Comparison of ENCODE assay signal across 18 cellular contexts in genomic region chr13:99193152-99193551, GRCh38. TPM values are rescaled to one million over a fixed set of nuclear protein-coding genes. Genes with fewer than 3 reads are reported as not detected.
A peak's percentile ranks its signal among the peaks of the same experiment; 100 is the strongest.
DNase-seq lines count a peak whose midpoint lies in the region; ATAC-seq, FAIRE-seq and TF ChIP-seq lines count a peak whose summit lies in the region.
"Had no signal": no experiment of that assay in that cellular context is flagged by ENCODE, and none has a peak within 500 bp of the region (broad histone marks: within the 10 kb centered on the region; RNA-seq: fewer than 3 reads in every experiment).

No MANE protein-coding gene starts in this region.

- H3K9me3 ChIP-seq in HEK293 (ENCODE audit: control insufficient read depth, insufficient read depth, low read depth, low read length) (no peaks in the 10 kb centered on the region), colonic mucosa (no peaks in the 10 kb centered on the region), transverse colon (no peaks in the 10 kb centered on the region)
- no peaks in the 10 kb centered on the region for H3K9me3 ChIP-seq in effector memory CD4-positive, alpha-beta T cell (ENCODE audit: control insufficient read depth, low read length)
- H3K9me3 ChIP-seq: BLaER1 had no signal

- TF ChIP-seq EP300 in transverse colon (IDR thresholded peaks at IDR 0.05; ENCODE audit: low read depth): no peak

- TF ChIP-seq CTCF in HEK293 (tag by site-specific recombination; IDR thresholded peaks at IDR 0.05) (no peak), colonic mucosa (IDR thresholded peaks at IDR 0.05) (no peak), transverse colon (IDR thresholded peaks at IDR 0.05) (no peak)

- no peak overlapping the region for H3K9ac ChIP-seq in colonic mucosa (ENCODE audit: low read depth in 2 of 2, low read length in 2 of 2)
- H3K9ac ChIP-seq: BLaER1, KMS-11 had no signal

- intact Hi-C loops in colonic mucosa (cut with DNase I) (no loop called here), transverse colon (cut with DNase I; ENCODE audit: low total_unique reads) (no loop called here)

- H3K4me1 ChIP-seq in HEK293 (ENCODE audit: control insufficient read depth, insufficient read depth, low read length) (peaks cover 14% of the 10 kb centered on the region), colonic mucosa (peaks cover 13% of the 10 kb centered on the region), transverse colon (peaks cover 7 to 51% (median 26%) of the 10 kb centered on the region in 4 donors)
- H3K4me1 ChIP-seq in effector memory CD4-positive, alpha-beta T cell (ENCODE audit: control insufficient read depth, insufficient read depth, low read length, poor library complexity, severe bottlenecking): peaks cover 22% of the 10 kb centered on the region

- H3K27ac ChIP-seq in HEK293 (ENCODE audit: extremely low read depth, low read depth, low read length) (no peak overlapping the region), colonic mucosa (no peak overlapping the region), transverse colon (peak overlapping the region; percentile 69 to 82 (median 76))
- no peak overlapping the region for H3K27ac ChIP-seq in effector memory CD4-positive, alpha-beta T cell (ENCODE audit: insufficient read depth, low read length, poor library complexity, severe bottlenecking)
- H3K27ac ChIP-seq: BLaER1, KMS-11 had no signal

- peak; percentile 72 for FAIRE-seq in H54 (lab: Jason Lieb, UNC)
- FAIRE-seq: A204.1, H1 had no signal

- H3K27me3 ChIP-seq in colonic mucosa (no peaks in the 10 kb centered on the region), transverse colon (no peaks in the 10 kb centered on the region)
- H3K27me3 ChIP-seq in effector memory CD4-positive, alpha-beta T cell (replicated peaks; ENCODE audit: control insufficient read depth, insufficient read depth, low read length, poor library complexity, severe bottlenecking): no peaks in the 10 kb centered on the region
- H3K27me3 ChIP-seq: BLaER1 had no signal

- POLR2A ChIA-PET in HEK293 (lab: Yijun Ruan, JAX): no interaction called here

- no peak for DNase-seq in H54 (ENCODE audit: insufficient read length, low spot score)
- peak; percentile 17 for DNase-seq in colonic mucosa
- no peak for DNase-seq in transverse colon
- no peak for DNase-seq in effector memory CD4-positive, alpha-beta T cell
- DNase-seq in EL: no peak
- DNase-seq: AML-193; CD4-positive, alpha-beta memory T cell; DMS153; DMS79; GF-D8; HCEC 1CT; HFFc6 had no signal

- H3K36me3 ChIP-seq in HEK293 (ENCODE audit: control insufficient read depth in 2 of 2, insufficient read depth in 1 of 2, low read length in 2 of 2) (no peaks in the 10 kb centered on the region), colonic mucosa (no peaks in the 10 kb centered on the region), transverse colon (no peaks in the 10 kb centered on the region)
- no peaks in the 10 kb centered on the region for H3K36me3 ChIP-seq in effector memory CD4-positive, alpha-beta T cell (ENCODE audit: control insufficient read depth, insufficient read depth, low read length)
- H3K36me3 ChIP-seq: BLaER1 had no signal

- CTCF ChIA-PET in HEK293 (lab: Yijun Ruan, JAX): interaction anchor here (0.7 to 1.5 kb wide), 3 partner anchors 73 to 242 kb away, joined by 3 to 5 read pairs (median 4); no protein-coding TSS in a partner anchor

- ATAC-seq in activated CD4-positive, CD25-positive, alpha-beta regulatory T cell treated with anti-CD3 and anti-CD28 coated beads, Interleukin-2, amount 50 U/mL, for 24 hours: no peak

- in situ Hi-C loops in transverse colon (cut with MboI; ENCODE audit: low pct_ligation_motif_present in 1 of 4, low pct_unique_long_range_greater_than_20kb in 1 of 4, low sequenced_read_pairs in 3 of 4): loop anchor here in 2 of 4 donors (25.0 kb wide), 1 partner anchor 244 kb away; no protein-coding TSS in a partner anchor

- 74 to 83% methylated on average over 2 to 4 of the region's 4 CpGs for WGBS in transverse colon (ENCODE audit: low coverage in 1 of 2), 2 donors

- no peak overlapping the region for H3K4me3 ChIP-seq in HEK293 (ENCODE audit: low read depth, low read length)
- no peak overlapping the region for H3K4me3 ChIP-seq in colonic mucosa
- no peak overlapping the region for H3K4me3 ChIP-seq in transverse colon
- H3K4me3 ChIP-seq in effector memory CD4-positive, alpha-beta T cell (ENCODE audit: insufficient read depth, low read depth, low read length, poor library complexity, severe bottlenecking): no peak overlapping the region
- H3K4me3 ChIP-seq: BLaER1 had no signal

- no peak for TF ChIP-seq POLR2A in H54 (IDR thresholded peaks at IDR 0.05; ENCODE audit: low read depth, low read length)
- TF ChIP-seq POLR2A in transverse colon (IDR thresholded peaks at IDR 0.05): no peak

TF ChIP-seq in HEK293, 187 proteins besides CTCF, POLR2A, EP300 and RAD21:
- no peak for TF ChIP-seq ZNF37A (tag by site-specific recombination; IDR thresholded peaks at IDR 0.05)
- TF ChIP-seq GLIS1 (tag by site-specific recombination; IDR thresholded peaks at IDR 0.05): peak; percentile 82
- TF ChIP-seq OSR2 (tag by site-specific recombination; IDR thresholded peaks at IDR 0.05): no peak
- TF ChIP-seq ZIC2 (tag by site-specific recombination; IDR thresholded peaks at IDR 0.05): peak; percentile 62
- no peak for TF ChIP-seq ZNF324 (tag by site-specific recombination; IDR thresholded peaks at IDR 0.05)

RNA-seq across cellular contexts. Expression of gene UBAC2, which starts 7.5 kb away (rescaled TPM):
- 10 to 100 TPM; 67.6 to 88.4 TPM for total RNA-seq in colonic mucosa
- 10 to 100 TPM; 34.4 to 77.3 (median 66.5) TPM for total RNA-seq in transverse colon

Comparison
In these comparisons a context has a peak if more than half of its experiments do, and no peak if none do; other contexts are left out.
1. H3K27ac ChIP-seq: peak in transverse colon (4 of 4); none in HEK293 (single experiment), colonic mucosa (single experiment) and effector memory CD4-positive, alpha-beta T cell (single experiment).